In genomic region chr19:49287141-49287540, GRCh38 we compare ENCODE assay signal across 34 cellular contexts. TPM values are rescaled to one million over a fixed set of nuclear protein-coding genes. Genes with fewer than 3 reads are reported as not detected.
"Had no signal": no experiment of that assay in that cellular context is flagged by ENCODE, and none has a peak within 500 bp of the region (broad histone marks: within the 10 kb centered on the region; RNA-seq: fewer than 3 reads in every experiment).

No MANE protein-coding gene starts in this region.

- H3K27me3 ChIP-seq: colonic mucosa, esophagus squamous epithelium, gastrocnemius medialis, heart right ventricle, left lung had no signal

- H3K4me3 ChIP-seq: colonic mucosa, esophagus squamous epithelium, gastrocnemius medialis, heart right ventricle, left lung, lower lobe of right lung, mucosa of descending colon had no signal

- H3K4me1 ChIP-seq: colonic mucosa, esophagus squamous epithelium, gastrocnemius medialis, heart right ventricle, left lung, lower lobe of right lung had no signal

- H3K27ac ChIP-seq: colonic mucosa, epithelial cell of prostate, esophagus squamous epithelium, gastrocnemius medialis, heart right ventricle, left lung, lower lobe of right lung had no signal

- H3K4me1 Mint-ChIP-seq: endodermal cell, mesothelial cell of epicardium had no signal

- ATAC-seq: effector memory CD8-positive, alpha-beta T cell; esophagus mucosa; gastrocnemius medialis; heart right ventricle; left cardiac atrium; left lung; left ventricle myocardium superior; lower lobe of right lung; mucosa of descending colon had no signal

- H3K27ac Mint-ChIP-seq: dendritic cell treated with granulocyte-macrophage colony-stimulating factor and Interleukin-4, amounts not matched to agents 40 ng/mL and 50 ng/mL, for 4 days; effector memory CD8-positive, alpha-beta T cell; endodermal cell; mesothelial cell of epicardium had no signal

- FAIRE-seq: endometrium, islet of Langerhans, keratinocyte had no signal

- H3K27me3 Mint-ChIP-seq: naive B cell had no signal

- H3K4me3 Mint-ChIP-seq: dendritic cell treated with granulocyte-macrophage colony-stimulating factor and Interleukin-4, amounts not matched to agents 40 ng/mL and 50 ng/mL, for 4 days; effector memory CD8-positive, alpha-beta T cell; endodermal cell; mesothelial cell of epicardium; naive B cell had no signal

- H3K9me3 ChIP-seq: colonic mucosa, esophagus squamous epithelium, gastrocnemius medialis, heart right ventricle, left lung, lower lobe of right lung, mucosa of descending colon had no signal

- DNase-seq: colonic mucosa; cortex of kidney; effector CD8-positive, alpha-beta T cell; effector memory CD8-positive, alpha-beta T cell; endodermal cell; erythroblast; esophagus squamous epithelium; foreskin fibroblast; foreskin melanocyte; gastrocnemius medialis; glutamatergic neuron; head of caudate nucleus; heart right ventricle; hippocampal formation; left cardiac atrium; left lung; left ventricle myocardium superior; lower lobe of right lung; mesenchymal stem cell; mucosa of descending colon; naive B cell had no signal

- H3K36me3 Mint-ChIP-seq: mesothelial cell of epicardium, naive B cell had no signal

- H3K9me3 Mint-ChIP-seq: dendritic cell treated with granulocyte-macrophage colony-stimulating factor and Interleukin-4, amounts not matched to agents 40 ng/mL and 50 ng/mL, for 4 days; effector memory CD8-positive, alpha-beta T cell had no signal

- H3K36me3 ChIP-seq: colonic mucosa, esophagus squamous epithelium, gastrocnemius medialis, heart right ventricle, left lung, lower lobe of right lung had no signal

RNA-seq across cellular contexts. Expression of gene SLC6A16, which starts 37.9 kb away (rescaled TPM):
- polyA plus RNA-seq: keratinocyte had no signal

RNA-seq across cellular contexts. Expression of gene CD37, which starts 48.1 kb away (rescaled TPM):
- total RNA-seq: dermis microvascular lymphatic vessel endothelial cell, endodermal cell, fibroblast of lung, glomerular endothelial cell, kidney epithelial cell, lung microvascular endothelial cell, mesothelial cell of epicardium, myocyte had no signal
- polyA plus RNA-seq: fibroblast of lung, keratinocyte had no signal
